In genomic region chr18:46174317-46175039, GRCh38 we compare ENCODE assay signal across 8 cellular contexts.
A peak's percentile ranks its signal among the peaks of the same experiment; 100 is the strongest.
DNase-seq lines count a peak whose midpoint lies in the region; ATAC-seq, FAIRE-seq and TF ChIP-seq lines count a peak whose summit lies in the region.

No MANE protein-coding gene starts in this region.

- intact Hi-C loops in breast epithelium (cut with DNase I; ENCODE audit: low total_unique reads): loop anchor here (10.0 kb wide), 1 partner anchor 300 kb away; no protein-coding TSS in a partner anchor
- intact Hi-C loops in kidney (cut with DNase I): no loop called here

- DNase-seq in AG09309 (ENCODE audit: low read depth) (no peak), HT-29 (ENCODE audit: low spot score) (peak; percentile 43), UCSD-AML1 (lab: John Stamatoyannopoulos, UW; ENCODE audit: unreplicated experiment) (peak; percentile 45), breast epithelium (ENCODE audit: low spot score in 2 of 2) (peak in 1 of 2 donors; percentile 18), kidney (no peak), DMS114 treated with DMSO at 0.1 percent for 48 hours (lab: John Stamatoyannopoulos, UW; ENCODE audit: unreplicated experiment) (no peak)
- DNase-seq in stimulated activated CD4-positive, alpha-beta T cell treated with anti-CD3 and anti-CD28 coated beads, Interleukin-2, amount 100 ng/mL, for 48 hours: peak; percentile 38 to 50

- TF ChIP-seq POLR2A in breast epithelium (IDR thresholded peaks at IDR 0.05): no peak

- H3K9me3 ChIP-seq in breast epithelium (no peaks in the 10 kb centered on the region), kidney (ENCODE audit: control insufficient read depth in 1 of 2, low read length in 2 of 2) (no peaks in the 10 kb centered on the region)

- H3K9ac ChIP-seq in kidney (ENCODE audit: low read length in 2 of 2): peak overlapping the region; percentile 55 to 86

- TF ChIP-seq CTCF in AG09309 (IDR thresholded peaks at IDR 0.05; ENCODE audit: control insufficient read depth, insufficient read depth, low read depth, low read length, missing control alignments) (peak; percentile 12), breast epithelium (IDR thresholded peaks at IDR 0.05) (no peak), kidney (IDR thresholded peaks at IDR 0.05; ENCODE audit: borderline replicate concordance, extremely low read depth, insufficient read depth) (no peak)

- no peak for FAIRE-seq in kidney (lab: Jason Lieb, UNC)

- H3K36me3 ChIP-seq in breast epithelium (no peaks in the 10 kb centered on the region), kidney (ENCODE audit: control insufficient read depth in 1 of 2, insufficient read depth in 2 of 2, low read length in 2 of 2) (no peaks in the 10 kb centered on the region)

- ATAC-seq in GM19324 (IDR thresholded peaks at IDR 0.05; ENCODE audit: low FRiP score, unreplicated experiment): peak; percentile 13

- peak overlapping the region; percentile 93 to 95 for H3K27ac ChIP-seq in breast epithelium
- peak overlapping the region; percentile 74 to 89 for H3K27ac ChIP-seq in kidney (ENCODE audit: low read depth in 2 of 2, low read length in 2 of 2)

- peak overlapping the region; percentile 91 for H3K4me3 ChIP-seq in AG09309 (ENCODE audit: control insufficient read depth, low read depth, low read length)
- peak overlapping the region; percentile 99 to 100 (median 99) for H3K4me3 ChIP-seq in breast epithelium
- H3K4me3 ChIP-seq in kidney (ENCODE audit: low read length in 2 of 2): peak overlapping the region; percentile 72 to 96

- no peaks in the 10 kb centered on the region for H3K27me3 ChIP-seq in breast epithelium

- H3K4me1 ChIP-seq in breast epithelium (no peaks in the 10 kb centered on the region), kidney (ENCODE audit: control insufficient read depth in 1 of 2, insufficient read depth in 1 of 2, low read depth in 1 of 2, low read length in 2 of 2) (no peaks in the 10 kb centered on the region)

Comparison
In these comparisons a context has a peak if more than half of its experiments do, and no peak if none do; other contexts are left out.
1. DNase-seq: peak in HT-29 (single experiment), UCSD-AML1 (single experiment) and stimulated activated CD4-positive, alpha-beta T cell treated with anti-CD3 and anti-CD28 coated beads, Interleukin-2, amount 100 ng/mL, for 48 hours (2 of 2); none in AG09309 (single experiment), kidney (single experiment) and DMS114 treated with DMSO at 0.1 percent for 48 hours (single experiment).
2. Peak in every context shown above with its lines, with median percentiles within 50 percentile points of each other: H3K4me3 ChIP-seq.